Comparison of ENCODE assay signal across 1 cellular context in the genomic region with DNA sequence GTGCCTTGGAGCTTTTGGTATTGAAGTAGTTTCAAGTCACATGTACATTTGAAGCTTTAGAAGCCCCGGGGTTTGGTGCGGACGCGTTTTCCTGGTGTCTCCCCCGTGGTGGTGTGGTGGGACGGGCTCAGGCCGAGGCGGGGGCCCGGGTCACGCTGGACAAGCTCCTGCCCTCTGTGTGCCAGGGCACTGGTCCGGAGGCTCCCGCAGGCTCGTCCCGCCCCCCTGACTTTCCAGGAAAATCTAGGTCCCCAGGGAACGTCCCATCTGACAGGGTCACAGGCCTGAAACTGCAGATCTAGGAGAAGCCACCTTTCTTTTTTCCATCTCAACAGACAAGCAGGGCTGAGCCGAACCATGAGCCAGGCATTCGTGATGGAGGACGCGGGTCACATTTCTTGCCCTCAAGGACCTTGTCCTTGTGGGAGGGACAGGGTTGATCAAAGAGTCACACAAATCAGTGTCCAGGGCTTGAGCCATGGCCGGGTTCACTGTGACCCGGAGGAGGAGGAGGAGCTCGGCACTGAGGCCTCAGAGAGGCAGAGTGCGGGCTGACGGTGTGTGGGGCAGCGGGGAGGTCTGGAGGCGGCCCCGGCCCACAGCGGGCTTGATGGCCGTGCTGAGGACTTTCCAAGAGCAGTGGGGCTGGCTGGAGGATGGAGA.
TF ChIP-seq lines count a peak whose summit lies in the region.

No MANE protein-coding gene starts in this region.

TF ChIP-seq in H1, 55 proteins besides CTCF, POLR2A, EP300 and RAD21:
- no peak for TF ChIP-seq BCL11A (IDR thresholded peaks at IDR 0.05; ENCODE audit: low read depth in 2 of 2, low read length in 2 of 2)
- TF ChIP-seq SIN3A (conservative IDR thresholded peaks at IDR 0.05 in 1 of 2, IDR thresholded peaks at IDR 0.05 in 1 of 2; ENCODE audit: low read depth in 1 of 2, low read length in 2 of 2) = no peak
- no peak for TF ChIP-seq RBBP5 (IDR thresholded peaks at IDR 0.05; ENCODE audit: borderline replicate concordance, low read depth, low read length)
- no peak for TF ChIP-seq CBX5 (IDR thresholded peaks at IDR 0.05; ENCODE audit: low read depth, low read length)
- no peak for TF ChIP-seq CREB1 (IDR thresholded peaks at IDR 0.05)
- no peak for TF ChIP-seq GABPA (IDR thresholded peaks at IDR 0.05; ENCODE audit: borderline replicate concordance, insufficient read depth, low read length)
- TF ChIP-seq CTBP2 (IDR thresholded peaks at IDR 0.05; ENCODE audit: borderline replicate concordance, insufficient read depth, insufficient read length, low read length) = no peak
- TF ChIP-seq CBX8 (IDR thresholded peaks at IDR 0.05; ENCODE audit: borderline replicate concordance, low read depth, low read length) = no peak
- TF ChIP-seq ASH2L (IDR thresholded peaks at IDR 0.05; ENCODE audit: low read length) = no peak
- no peak for TF ChIP-seq SIX5 (IDR thresholded peaks at IDR 0.05; ENCODE audit: low read depth, low read length)
- TF ChIP-seq ZNF274 (IDR thresholded peaks at IDR 0.05; ENCODE audit: borderline replicate concordance, extremely low read depth, low read length) = no peak
- TF ChIP-seq CHD1 (IDR thresholded peaks at IDR 0.05; ENCODE audit: low read depth, low read length) = no peak
- no peak for TF ChIP-seq TCF12 (IDR thresholded peaks at IDR 0.05; ENCODE audit: low read depth, low read length)
- TF ChIP-seq JUND (IDR thresholded peaks at IDR 0.05; ENCODE audit: low read length) = no peak
- TF ChIP-seq EGR1 (IDR thresholded peaks at IDR 0.05; ENCODE audit: borderline replicate concordance, low read depth, low read length) = no peak
- no peak for TF ChIP-seq BRCA1 (IDR thresholded peaks at IDR 0.05; ENCODE audit: low read depth, low read length)
- no peak for TF ChIP-seq RNF2 (IDR thresholded peaks at IDR 0.05; ENCODE audit: borderline replicate concordance, low read depth, low read length, missing control alignments, poor library complexity, severe bottlenecking)
- no peak for TF ChIP-seq RXRA (IDR thresholded peaks at IDR 0.05; ENCODE audit: insufficient read depth, low read depth, low read length)
- TF ChIP-seq, protein P1, sequence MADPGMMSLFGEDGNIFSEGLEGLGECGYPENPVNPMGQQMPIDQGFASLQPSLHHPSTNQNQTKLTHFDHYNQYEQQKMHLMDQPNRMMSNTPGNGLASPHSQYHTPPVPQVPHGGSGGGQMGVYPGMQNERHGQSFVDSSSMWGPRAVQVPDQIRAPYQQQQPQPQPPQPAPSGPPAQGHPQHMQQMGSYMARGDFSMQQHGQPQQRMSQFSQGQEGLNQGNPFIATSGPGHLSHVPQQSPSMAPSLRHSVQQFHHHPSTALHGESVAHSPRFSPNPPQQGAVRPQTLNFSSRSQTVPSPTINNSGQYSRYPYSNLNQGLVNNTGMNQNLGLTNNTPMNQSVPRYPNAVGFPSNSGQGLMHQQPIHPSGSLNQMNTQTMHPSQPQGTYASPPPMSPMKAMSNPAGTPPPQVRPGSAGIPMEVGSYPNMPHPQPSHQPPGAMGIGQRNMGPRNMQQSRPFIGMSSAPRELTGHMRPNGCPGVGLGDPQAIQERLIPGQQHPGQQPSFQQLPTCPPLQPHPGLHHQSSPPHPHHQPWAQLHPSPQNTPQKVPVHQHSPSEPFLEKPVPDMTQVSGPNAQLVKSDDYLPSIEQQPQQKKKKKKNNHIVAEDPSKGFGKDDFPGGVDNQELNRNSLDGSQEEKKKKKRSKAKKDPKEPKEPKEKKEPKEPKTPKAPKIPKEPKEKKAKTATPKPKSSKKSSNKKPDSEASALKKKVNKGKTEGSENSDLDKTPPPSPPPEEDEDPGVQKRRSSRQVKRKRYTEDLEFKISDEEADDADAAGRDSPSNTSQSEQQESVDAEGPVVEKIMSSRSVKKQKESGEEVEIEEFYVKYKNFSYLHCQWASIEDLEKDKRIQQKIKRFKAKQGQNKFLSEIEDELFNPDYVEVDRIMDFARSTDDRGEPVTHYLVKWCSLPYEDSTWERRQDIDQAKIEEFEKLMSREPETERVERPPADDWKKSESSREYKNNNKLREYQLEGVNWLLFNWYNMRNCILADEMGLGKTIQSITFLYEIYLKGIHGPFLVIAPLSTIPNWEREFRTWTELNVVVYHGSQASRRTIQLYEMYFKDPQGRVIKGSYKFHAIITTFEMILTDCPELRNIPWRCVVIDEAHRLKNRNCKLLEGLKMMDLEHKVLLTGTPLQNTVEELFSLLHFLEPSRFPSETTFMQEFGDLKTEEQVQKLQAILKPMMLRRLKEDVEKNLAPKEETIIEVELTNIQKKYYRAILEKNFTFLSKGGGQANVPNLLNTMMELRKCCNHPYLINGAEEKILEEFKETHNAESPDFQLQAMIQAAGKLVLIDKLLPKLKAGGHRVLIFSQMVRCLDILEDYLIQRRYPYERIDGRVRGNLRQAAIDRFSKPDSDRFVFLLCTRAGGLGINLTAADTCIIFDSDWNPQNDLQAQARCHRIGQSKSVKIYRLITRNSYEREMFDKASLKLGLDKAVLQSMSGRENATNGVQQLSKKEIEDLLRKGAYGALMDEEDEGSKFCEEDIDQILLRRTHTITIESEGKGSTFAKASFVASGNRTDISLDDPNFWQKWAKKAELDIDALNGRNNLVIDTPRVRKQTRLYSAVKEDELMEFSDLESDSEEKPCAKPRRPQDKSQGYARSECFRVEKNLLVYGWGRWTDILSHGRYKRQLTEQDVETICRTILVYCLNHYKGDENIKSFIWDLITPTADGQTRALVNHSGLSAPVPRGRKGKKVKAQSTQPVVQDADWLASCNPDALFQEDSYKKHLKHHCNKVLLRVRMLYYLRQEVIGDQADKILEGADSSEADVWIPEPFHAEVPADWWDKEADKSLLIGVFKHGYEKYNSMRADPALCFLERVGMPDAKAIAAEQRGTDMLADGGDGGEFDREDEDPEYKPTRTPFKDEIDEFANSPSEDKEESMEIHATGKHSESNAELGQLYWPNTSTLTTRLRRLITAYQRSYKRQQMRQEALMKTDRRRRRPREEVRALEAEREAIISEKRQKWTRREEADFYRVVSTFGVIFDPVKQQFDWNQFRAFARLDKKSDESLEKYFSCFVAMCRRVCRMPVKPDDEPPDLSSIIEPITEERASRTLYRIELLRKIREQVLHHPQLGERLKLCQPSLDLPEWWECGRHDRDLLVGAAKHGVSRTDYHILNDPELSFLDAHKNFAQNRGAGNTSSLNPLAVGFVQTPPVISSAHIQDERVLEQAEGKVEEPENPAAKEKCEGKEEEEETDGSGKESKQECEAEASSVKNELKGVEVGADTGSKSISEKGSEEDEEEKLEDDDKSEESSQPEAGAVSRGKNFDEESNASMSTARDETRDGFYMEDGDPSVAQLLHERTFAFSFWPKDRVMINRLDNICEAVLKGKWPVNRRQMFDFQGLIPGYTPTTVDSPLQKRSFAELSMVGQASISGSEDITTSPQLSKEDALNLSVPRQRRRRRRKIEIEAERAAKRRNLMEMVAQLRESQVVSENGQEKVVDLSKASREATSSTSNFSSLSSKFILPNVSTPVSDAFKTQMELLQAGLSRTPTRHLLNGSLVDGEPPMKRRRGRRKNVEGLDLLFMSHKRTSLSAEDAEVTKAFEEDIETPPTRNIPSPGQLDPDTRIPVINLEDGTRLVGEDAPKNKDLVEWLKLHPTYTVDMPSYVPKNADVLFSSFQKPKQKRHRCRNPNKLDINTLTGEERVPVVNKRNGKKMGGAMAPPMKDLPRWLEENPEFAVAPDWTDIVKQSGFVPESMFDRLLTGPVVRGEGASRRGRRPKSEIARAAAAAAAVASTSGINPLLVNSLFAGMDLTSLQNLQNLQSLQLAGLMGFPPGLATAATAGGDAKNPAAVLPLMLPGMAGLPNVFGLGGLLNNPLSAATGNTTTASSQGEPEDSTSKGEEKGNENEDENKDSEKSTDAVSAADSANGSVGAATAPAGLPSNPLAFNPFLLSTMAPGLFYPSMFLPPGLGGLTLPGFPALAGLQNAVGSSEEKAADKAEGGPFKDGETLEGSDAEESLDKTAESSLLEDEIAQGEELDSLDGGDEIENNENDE (IDR thresholded peaks at IDR 0.05; ENCODE audit: insufficient replicate concordance, low read length) = no peak
